In genomic region chr11:66277475-66278391, GRCh38 we compare ENCODE assay signal across 8 cellular contexts. TPM values are rescaled to one million over a fixed set of nuclear protein-coding genes. Genes with fewer than 3 reads are reported as not detected.
A peak's percentile ranks its signal among the peaks of the same experiment; 100 is the strongest.
DNase-seq lines count a peak whose midpoint lies in the region; ATAC-seq and TF ChIP-seq lines count a peak whose summit lies in the region.

Gene CNIH2, plus strand, starts transcription at chr11:66278175. Its CDS starts 282 bp downstream, at chr11:66278457.

- H3K36me3 ChIP-seq in DOHH2 (ENCODE audit: control insufficient read depth, low read length) = peaks cover 27% of the 10 kb centered on the region; the same call in 1 of the 2 replicates

- peaks cover 3% of the 10 kb centered on the region; the same call in 1 of the 2 replicates for H3F3A ChIP-seq in DOHH2 (ENCODE audit: control insufficient read depth, insufficient read depth)

- no peaks in the 10 kb centered on the region for H3K9me3 ChIP-seq in DOHH2 (ENCODE audit: control insufficient read depth, insufficient read depth, low read length)

- H3K4me1 ChIP-seq in DOHH2 (ENCODE audit: control insufficient read depth, low read length) = peaks cover 24% of the 10 kb centered on the region

- TF ChIP-seq CTCF in DOHH2 (IDR thresholded peaks at IDR 0.05; ENCODE audit: low read depth, low read length, poor library complexity, severe bottlenecking) = no peak

- H3K27ac ChIP-seq in DOHH2 (ENCODE audit: low read depth, low read length) = no peak within 1 kb of the TSS

- ATAC-seq in GM21529 (IDR thresholded peaks at IDR 0.05; ENCODE audit: unreplicated experiment) (no peak), HG03460 (IDR thresholded peaks at IDR 0.05; ENCODE audit: unreplicated experiment) (no peak)

- in situ Hi-C loops in KBM-7 (cut with MboI; ENCODE audit: low pct_unique_long_range_greater_than_20kb, low sequenced_read_pairs) = no loop called here

- H3K9me2 ChIP-seq in DOHH2 (replicated peaks; ENCODE audit: control insufficient read depth, low read length) = no peaks in the 10 kb centered on the region

- peak; percentile 46 for DNase-seq in KBM-7
- peak; percentile 34 to 54 for DNase-seq in activated CD4-positive, alpha-beta T cell treated with anti-CD3 and anti-CD28 coated beads, Interleukin-2, amount 50 U/mL, for 48 hours
- DNase-seq in erythroblast (lab: John Stamatoyannopoulos, UW) = peak; percentile 41 to 61
- DNase-seq in occipital lobe (lab: John Stamatoyannopoulos, UW) = no peak
- DNase-seq in T1000 (lab: John Stamatoyannopoulos, UW) = no peak

- peak; percentile 15 for TF ChIP-seq POLR2A in erythroblast (IDR thresholded peaks at IDR 0.05; ENCODE audit: low read length)

- peak within 1 kb of the TSS; percentile 65 for H3K4me2 ChIP-seq in DOHH2 (ENCODE audit: low read length)

- no peaks in the 10 kb centered on the region for H3K27me3 ChIP-seq in DOHH2 (ENCODE audit: control insufficient read depth, low read length)

- no peaks in the 10 kb centered on the region for H3K79me2 ChIP-seq in DOHH2 (ENCODE audit: control insufficient read depth, low read length)

- peak within 1 kb of the TSS; percentile 53 for H3K4me3 ChIP-seq in DOHH2 (ENCODE audit: low read length)

- H4K20me1 ChIP-seq in DOHH2 (ENCODE audit: control insufficient read depth, insufficient read depth, low read depth, low read length) = no peaks in the 10 kb centered on the region

RNA-seq across cellular contexts. Expression of gene CNIH2, which starts in this region (rescaled TPM):
- total RNA-seq in occipital lobe = 33.1 TPM

Comparison
In these comparisons a context has a peak if more than half of its experiments do, and no peak if none do; other contexts are left out.
1. DNase-seq: peak in KBM-7 (single experiment), activated CD4-positive, alpha-beta T cell treated with anti-CD3 and anti-CD28 coated beads, Interleukin-2, amount 50 U/mL, for 48 hours (2 of 2) and erythroblast (2 of 2); none in occipital lobe (single experiment) and T1000 (single experiment).